ENCODE assay signal across 8 cellular contexts in the genomic region with DNA sequence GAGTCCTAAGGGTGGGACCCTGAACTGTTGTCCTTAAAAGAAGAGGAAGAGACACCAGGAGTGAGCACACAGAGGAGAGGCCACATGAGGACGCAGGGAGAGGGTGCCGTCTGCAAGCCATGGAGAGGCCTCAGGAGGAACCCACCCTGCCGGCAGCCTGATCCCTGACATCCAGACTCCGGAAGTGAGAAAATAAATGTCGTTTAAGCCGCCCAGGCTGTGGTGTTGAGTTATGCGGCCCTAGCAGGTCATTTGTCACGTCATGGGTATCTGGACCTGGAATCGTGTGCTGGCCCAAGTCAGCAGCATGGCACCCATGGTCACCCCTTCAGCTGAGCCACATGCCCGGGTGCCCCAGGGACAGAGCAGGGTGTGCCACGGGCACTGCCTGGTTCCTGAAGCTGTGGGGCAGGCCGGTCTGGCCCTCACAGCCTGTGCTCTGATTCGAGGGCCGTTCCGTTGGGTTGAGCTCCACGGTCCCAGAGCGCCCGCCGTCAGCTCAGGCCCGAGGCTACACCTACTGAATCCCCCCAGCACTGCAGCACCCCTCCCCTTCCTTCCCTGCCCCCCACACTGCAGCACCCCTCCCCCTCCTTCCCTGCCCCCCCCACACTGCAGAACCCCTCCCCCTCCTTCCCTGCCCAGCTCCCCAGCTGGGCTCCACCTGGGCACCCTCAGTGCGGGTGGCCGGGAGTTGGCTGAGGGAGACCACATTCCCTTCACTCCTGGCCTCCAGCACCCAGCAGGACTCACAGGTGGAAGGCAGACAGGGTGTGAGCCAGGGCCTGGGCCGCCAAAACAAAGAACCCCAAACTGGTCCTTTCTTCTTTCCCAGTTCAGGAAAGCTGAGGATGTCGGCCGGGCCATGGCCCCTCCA. TPM values are rescaled to one million over a fixed set of nuclear protein-coding genes. Genes with fewer than 3 reads are reported as not detected.
A peak's percentile ranks its signal among the peaks of the same experiment; 100 is the strongest.
DNase-seq lines count a peak whose midpoint lies in the region; ATAC-seq and TF ChIP-seq lines count a peak whose summit lies in the region.

No MANE protein-coding gene starts in this region.

- no peak overlapping the region for H3K4me3 ChIP-seq in AG10803 (ENCODE audit: low read length)

- peak overlapping the region; percentile 90 for H3K27ac Mint-ChIP-seq in memory B cell

- no peaks in the 10 kb centered on the region for H3K36me3 Mint-ChIP-seq in memory B cell

- no peak for ATAC-seq in memory B cell (ENCODE audit: low read depth)
- no peak for ATAC-seq in GM19395 (IDR thresholded peaks at IDR 0.05; ENCODE audit: unreplicated experiment)
- no peak for ATAC-seq in HG02642 (IDR thresholded peaks at IDR 0.05; ENCODE audit: poor library complexity, unreplicated experiment)
- no peak for ATAC-seq in left lobe of liver
- no peak for ATAC-seq in GM18873 (IDR thresholded peaks at IDR 0.05; ENCODE audit: low FRiP score, unreplicated experiment)

- no peaks in the 10 kb centered on the region for H3K9me3 Mint-ChIP-seq in memory B cell

- TF ChIP-seq CTCF in AG10803 (conservative IDR thresholded peaks at IDR 0.05; ENCODE audit: low read length) (no peak), GM20000 (IDR thresholded peaks at IDR 0.05; ENCODE audit: extremely low read depth, missing control alignments) (no peak)

- H3K4me1 Mint-ChIP-seq in memory B cell: peaks cover 21% of the 10 kb centered on the region

- DNase-seq in AG10803 (ENCODE audit: low read depth) (peak; percentile 42), GM20000 (ENCODE audit: low spot score) (peak; percentile 73), UCSD-AML1 (lab: John Stamatoyannopoulos, UW; ENCODE audit: unreplicated experiment) (peak; percentile 67), memory B cell (ENCODE audit: low spot score in 2 of 2) (no peak), left lobe of liver (ENCODE audit: low spot score) (no peak)

- H3K27me3 Mint-ChIP-seq in memory B cell: no peaks in the 10 kb centered on the region

- H3K4me3 Mint-ChIP-seq in memory B cell: no peak overlapping the region

RNA-seq across cellular contexts. Expression of a gene that starts 2.7 kb away (rescaled TPM):
- 32.8 TPM for total RNA-seq in left lobe of liver

RNA-seq across cellular contexts. Expression of a gene that starts 13.5 kb away (rescaled TPM):
- total RNA-seq in left lobe of liver: 6.9 TPM

RNA-seq across cellular contexts. Expression of a gene that starts 58.2 kb away (rescaled TPM):
- total RNA-seq in left lobe of liver: 49.6 TPM

Comparison
In these comparisons a context has a peak if more than half of its experiments do, and no peak if none do; other contexts are left out.
1. DNase-seq: peak in AG10803 (single experiment), GM20000 (single experiment) and UCSD-AML1 (single experiment); none in memory B cell (0 of 2) and left lobe of liver (single experiment).